In the genomic region with DNA sequence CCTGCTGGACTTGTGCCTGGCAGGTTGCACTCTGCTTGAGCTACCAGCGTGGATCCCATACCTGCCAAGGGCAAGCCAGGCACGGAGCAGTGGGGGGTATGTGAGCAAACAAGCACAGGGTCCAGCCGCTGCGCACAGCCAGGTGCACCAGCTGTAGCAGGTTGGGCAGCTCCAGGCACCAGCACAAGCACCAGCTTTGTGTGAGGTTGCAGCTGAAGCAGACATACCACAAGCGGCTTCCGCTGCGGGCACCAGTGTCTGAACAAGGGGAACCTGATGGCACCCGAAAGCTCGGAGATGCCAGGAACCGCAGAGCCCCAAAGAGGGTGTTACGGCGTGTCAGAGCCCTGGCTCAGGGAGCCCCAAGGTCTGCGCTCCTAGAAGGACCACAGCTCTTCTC, we compare ENCODE assay signal across 19 cellular contexts.
A peak's percentile ranks its signal among the peaks of the same experiment; 100 is the strongest.
DNase-seq lines count a peak whose midpoint lies in the region; ATAC-seq lines count a peak whose summit lies in the region.
"Had no signal": no experiment of that assay in that cellular context is flagged by ENCODE, and none has a peak within 500 bp of the region (broad histone marks: within the 10 kb centered on the region; RNA-seq: fewer than 3 reads in every experiment).

No MANE protein-coding gene starts in this region.

- H3K4me2 ChIP-seq in neuronal stem cell (ENCODE audit: insufficient read depth, low read length, poor library complexity, severe bottlenecking): no peak overlapping the region
- H3K4me2 ChIP-seq: BLaER1 treated with 17β-estradiol and CSF1 and Interleukin-3, amounts not matched to agents 10 nM and 100 nM had no signal

- no peaks in the 10 kb centered on the region for H3K36me3 ChIP-seq in neuronal stem cell (replicated peaks in 1 of 2; ENCODE audit: control insufficient read depth in 2 of 2, insufficient read depth in 2 of 2, low read length in 2 of 2)
- H3K36me3 ChIP-seq: BLaER1 treated with 17β-estradiol and CSF1 and Interleukin-3, amounts not matched to agents 10 nM and 100 nM; pancreas; spleen; tibial nerve had no signal

- H3K18ac ChIP-seq in neuronal stem cell (ENCODE audit: low read length): no peak overlapping the region

- no peak overlapping the region for H2BK120ac ChIP-seq in neuronal stem cell (ENCODE audit: low read depth, low read length)

- peak overlapping the region in 1 of 2 donors; percentile 10 for H3K4me3 ChIP-seq in neuronal stem cell (ENCODE audit: low read length in 2 of 2)
- H3K4me3 ChIP-seq: BLaER1 treated with 17β-estradiol and CSF1 and Interleukin-3, amounts not matched to agents 10 nM and 100 nM; pancreas; spleen; tibial nerve had no signal

- H4K8ac ChIP-seq in neuronal stem cell (ENCODE audit: low read depth, low read length): no peak overlapping the region

- peak overlapping the region; percentile 19 for H2AK5ac ChIP-seq in neuronal stem cell (ENCODE audit: low read depth, low read length)

- H3K79me1 ChIP-seq in neuronal stem cell (ENCODE audit: low read depth, low read length): no peaks in the 10 kb centered on the region

- H3K4me1 ChIP-seq in neuronal stem cell (ENCODE audit: control insufficient read depth in 2 of 2, insufficient read depth in 1 of 2, low read depth in 1 of 2, low read length in 2 of 2): no peaks in the 10 kb centered on the region
- H3K4me1 ChIP-seq: BLaER1 treated with 17β-estradiol and CSF1 and Interleukin-3, amounts not matched to agents 10 nM and 100 nM; pancreas; spleen; tibial nerve had no signal

- H3K9me3 ChIP-seq in neuronal stem cell (replicated peaks in 1 of 2; ENCODE audit: control insufficient read depth in 2 of 2, insufficient read depth in 1 of 2, low read depth in 1 of 2, low read length in 2 of 2): peaks cover 0 to 5% of the 10 kb centered on the region in 2 donors
- H3K9me3 ChIP-seq: pancreas had no signal

- no peak for ATAC-seq in HG02588 (IDR thresholded peaks at IDR 0.05; ENCODE audit: unreplicated experiment)
- no peak for ATAC-seq in GM18520 (IDR thresholded peaks at IDR 0.05; ENCODE audit: unreplicated experiment)
- ATAC-seq: activated CD4-positive, alpha-beta T cell treated with anti-CD3 and anti-CD28 coated beads for 36 hours; pancreas had no signal

- no peak overlapping the region for H4K91ac ChIP-seq in neuronal stem cell (ENCODE audit: low read depth, low read length, poor library complexity)

- H3K23ac ChIP-seq in neuronal stem cell (ENCODE audit: low read depth, low read length, poor library complexity): no peak overlapping the region

- no peak overlapping the region for H3K27ac ChIP-seq in neuronal stem cell (replicated peaks; ENCODE audit: low read length)
- H3K27ac ChIP-seq: BLaER1 treated with 17β-estradiol and CSF1 and Interleukin-3, amounts not matched to agents 10 nM and 100 nM; pancreas; spleen; tibial nerve had no signal

- H2BK15ac ChIP-seq in neuronal stem cell (ENCODE audit: low read length): no peak overlapping the region

- H3K27me3 ChIP-seq in neuronal stem cell (ENCODE audit: control insufficient read depth in 3 of 3, insufficient read depth in 3 of 3, low read depth in 1 of 3, low read length in 3 of 3): no peaks in the 10 kb centered on the region
- H3K27me3 ChIP-seq: BLaER1 treated with 17β-estradiol and CSF1 and Interleukin-3, amounts not matched to agents 10 nM and 100 nM; pancreas; spleen; tibial nerve had no signal

- peak overlapping the region; percentile 97 for H3K14ac ChIP-seq in neuronal stem cell (ENCODE audit: low read length)

- H2AFZ ChIP-seq in neuronal stem cell (ENCODE audit: low read length): no peak overlapping the region

- H2BK5ac ChIP-seq in neuronal stem cell (ENCODE audit: low read length): no peak overlapping the region

- H2BK12ac ChIP-seq in neuronal stem cell (ENCODE audit: low read length): peak overlapping the region; percentile 58

- DNase-seq in DMS153 treated with DMSO at 0.1 percent for 48 hours (lab: John Stamatoyannopoulos, UW; ENCODE audit: unreplicated experiment) (peak; percentile 55), NCI-H1417 (lab: John Stamatoyannopoulos, UW) (peak in 2 of 3 experiments; percentile 79 to 91), NCI-H748 (lab: John Stamatoyannopoulos, UW; ENCODE audit: unreplicated experiment) (peak; percentile 90), neuronal stem cell (ENCODE audit: low spot score) (no peak), NCI-H2227 (lab: John Stamatoyannopoulos, UW; ENCODE audit: unreplicated experiment) (no peak)
- DNase-seq: activated CD4-positive, alpha-beta T cell treated with anti-CD3 and anti-CD28 coated beads for 36 hours; activated naive CD4-positive, alpha-beta T cell; activated T-cell treated with anti-CD3 and anti-CD28 coated beads, Interleukin-2, amount 50 U/mL, for 1 hour; IMR-90; mammary epithelial cell; NCI-H1048; NCI-H2171 treated with DMSO at 0.1 percent for 48 hours; NCI-H82; spleen had no signal

- no CpG with 5 or more reads among the region's 13 CpGs for WGBS in neuronal stem cell (ENCODE audit: extremely low coverage in 2 of 2, insufficient read length in 2 of 2, insufficient replicate concordance in 1 of 2), 2 donors

- H3K9ac ChIP-seq in neuronal stem cell (ENCODE audit: low read depth, low read length, poor library complexity): no peak overlapping the region
- H3K9ac ChIP-seq: BLaER1 treated with 17β-estradiol and CSF1 and Interleukin-3, amounts not matched to agents 10 nM and 100 nM had no signal

- no peak overlapping the region for H3K4ac ChIP-seq in neuronal stem cell (ENCODE audit: low read length)

Comparison
In these comparisons a context has a peak if more than half of its experiments do, and no peak if none do; other contexts are left out.
1. DNase-seq: peak in DMS153 treated with DMSO at 0.1 percent for 48 hours (single experiment), NCI-H1417 (2 of 3) and NCI-H748 (single experiment); none in neuronal stem cell (single experiment) and NCI-H2227 (single experiment).